14 cellular contexts compared by ENCODE assay signal in the genomic region with DNA sequence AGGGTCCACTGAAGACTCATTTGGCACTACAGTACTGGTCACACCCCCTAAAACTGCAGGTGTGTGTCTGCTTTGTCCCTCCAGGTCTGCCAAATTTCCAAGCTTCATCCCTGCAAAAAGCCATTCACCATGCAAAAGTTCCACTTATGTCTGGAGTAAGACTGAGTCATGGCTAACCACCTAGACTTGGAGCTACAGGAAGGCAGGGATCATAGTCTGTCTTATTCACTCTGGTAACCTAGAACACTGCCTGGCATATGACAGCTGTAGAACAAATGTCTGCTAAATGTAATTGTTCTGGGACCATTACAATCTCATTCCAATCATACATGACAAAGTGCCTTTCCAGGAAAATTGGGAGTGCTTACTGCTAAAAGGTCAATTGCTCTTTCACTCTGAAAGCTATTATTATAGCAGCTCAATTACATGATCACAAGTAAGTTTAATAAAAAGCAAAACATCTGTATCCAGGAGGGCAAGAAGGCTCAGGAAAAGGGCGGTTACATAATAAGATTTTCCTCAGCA.
DNase-seq lines count a peak whose midpoint lies in the region; ATAC-seq and TF ChIP-seq lines count a peak whose summit lies in the region.
"Had no signal": no experiment of that assay in that cellular context is flagged by ENCODE, and none has a peak within 500 bp of the region (broad histone marks: within the 10 kb centered on the region; RNA-seq: fewer than 3 reads in every experiment).

No MANE protein-coding gene starts in this region.

- no peak overlapping the region for H2BK120ac ChIP-seq in mesenchymal stem cell (ENCODE audit: low read depth, low read length)

- ATAC-seq in HG03565 (IDR thresholded peaks at IDR 0.05; ENCODE audit: unreplicated experiment) (no peak), HG03025 (IDR thresholded peaks at IDR 0.05; ENCODE audit: low FRiP score, unreplicated experiment) (no peak), HG02970 (IDR thresholded peaks at IDR 0.05; ENCODE audit: low FRiP score, unreplicated experiment) (no peak)

- WGBS in mesenchymal stem cell, result no CpG with 5 or more reads among the region's 1 CpG

- H2BK15ac ChIP-seq in mesenchymal stem cell (ENCODE audit: low read depth, poor library complexity, severe bottlenecking), result no peak overlapping the region

- no peak overlapping the region for H3K4ac ChIP-seq in mesenchymal stem cell (ENCODE audit: low read depth in 1 of 2, low read length in 2 of 2)

- H3K23ac ChIP-seq in mesenchymal stem cell (ENCODE audit: low read length in 2 of 2), result no peak overlapping the region

- H2AFZ ChIP-seq in mesenchymal stem cell (ENCODE audit: low read depth, low read length), result no peak overlapping the region
- H2AFZ ChIP-seq: GM23338, PC-9 had no signal

- peaks cover 17% of the 10 kb centered on the region for H3K79me1 ChIP-seq in mesenchymal stem cell (replicated peaks; ENCODE audit: low read length, poor library complexity, severe bottlenecking)

- no peaks in the 10 kb centered on the region for H3K27me3 ChIP-seq in mesenchymal stem cell (ENCODE audit: control insufficient read depth in 1 of 2, insufficient read depth in 1 of 2, low read length in 2 of 2)
- H3K27me3 ChIP-seq: MG63, sigmoid colon had no signal

- no peaks in the 10 kb centered on the region for H3K9me3 ChIP-seq in mesenchymal stem cell (ENCODE audit: control insufficient read depth, low read length)
- H3K9me3 ChIP-seq: MG63, sigmoid colon had no signal

- no peak overlapping the region for H2BK5ac ChIP-seq in mesenchymal stem cell (ENCODE audit: low read depth, low read length, poor library complexity, severe bottlenecking)

- DNase-seq in EH (ENCODE audit: low read depth), result peak; percentile 24
- peak; percentile 45 for DNase-seq in M059J (ENCODE audit: low read depth)
- peak; percentile 18 for DNase-seq in choroid plexus epithelial cell (ENCODE audit: low read depth)
- peak; percentile 37 for DNase-seq in mesenchymal stem cell
- no peak for DNase-seq in H4 (ENCODE audit: low spot score)
- DNase-seq: NCI-H187 treated with DMSO at 0.1 percent for 48 hours, NCI-H524 treated with DMSO at 0.1 percent for 48 hours, sigmoid colon had no signal

- no peak overlapping the region for H2BK12ac ChIP-seq in mesenchymal stem cell (ENCODE audit: low read length in 2 of 2)

- peaks cover 1% of the 10 kb centered on the region for H3K4me1 ChIP-seq in mesenchymal stem cell (ENCODE audit: control insufficient read depth, insufficient read depth, low read depth, low read length)

- no peak overlapping the region for H2AK5ac ChIP-seq in mesenchymal stem cell (ENCODE audit: low read length, severe bottlenecking)

- no peak overlapping the region for H3K27ac ChIP-seq in mesenchymal stem cell (ENCODE audit: low read length, poor library complexity, severe bottlenecking)
- H3K27ac ChIP-seq: PC-9 had no signal

- no peak overlapping the region for H4K91ac ChIP-seq in mesenchymal stem cell (ENCODE audit: low read length)

- H3K14ac ChIP-seq in mesenchymal stem cell (ENCODE audit: low read length in 2 of 2), result no peak overlapping the region

- H3K18ac ChIP-seq in mesenchymal stem cell (ENCODE audit: low read depth in 1 of 2, low read length in 2 of 2), result no peak overlapping the region

- H3K36me3 ChIP-seq in mesenchymal stem cell (ENCODE audit: control insufficient read depth in 1 of 2, insufficient read depth in 2 of 2, low read depth in 1 of 2, low read length in 2 of 2), result peaks cover 5 to 38% of the 10 kb centered on the region in 2 experiments

- H3K9ac ChIP-seq in mesenchymal stem cell (ENCODE audit: low read length), result no peak overlapping the region

- H3K4me3 ChIP-seq in choroid plexus epithelial cell (ENCODE audit: low read depth, low read length) (no peak overlapping the region), mesenchymal stem cell (ENCODE audit: insufficient read depth in 1 of 2, low read depth in 1 of 2, low read length in 2 of 2) (no peak overlapping the region)
- H3K4me3 ChIP-seq: GM23338, MG63, PC-9, sigmoid colon had no signal

- H4K8ac ChIP-seq in mesenchymal stem cell (ENCODE audit: low read length), result no peak overlapping the region

- H3K4me2 ChIP-seq in mesenchymal stem cell (ENCODE audit: low read length, poor library complexity, severe bottlenecking), result no peak overlapping the region
- H3K4me2 ChIP-seq: GM23338, PC-9 had no signal

- no peak for TF ChIP-seq CTCF in choroid plexus epithelial cell (conservative IDR thresholded peaks at IDR 0.05; ENCODE audit: low read depth, low read length)
